ENCODE assay signal across 22 cellular contexts in the genomic region with DNA sequence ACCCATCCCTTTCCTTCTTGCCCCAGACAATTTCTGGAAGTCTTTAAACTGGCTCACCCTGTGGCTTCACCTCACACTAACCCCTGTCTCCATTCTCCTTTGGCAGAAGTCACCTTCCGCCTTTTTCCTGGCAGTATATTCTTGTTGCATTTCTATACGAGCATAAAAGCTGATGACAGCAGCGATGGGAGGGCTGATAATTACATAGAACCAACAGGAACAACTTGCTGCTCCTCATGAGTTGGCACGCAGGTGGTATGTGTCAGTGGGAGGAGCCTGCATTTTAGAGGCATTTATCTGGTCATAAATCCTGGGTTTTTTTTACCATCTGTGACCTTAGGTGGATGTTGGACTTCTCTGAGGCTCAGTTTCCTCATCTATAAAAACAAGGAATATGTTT.
A peak's percentile ranks its signal among the peaks of the same experiment; 100 is the strongest.
DNase-seq lines count a peak whose midpoint lies in the region; ATAC-seq, FAIRE-seq and TF ChIP-seq lines count a peak whose summit lies in the region.
"Had no signal": no experiment of that assay in that cellular context is flagged by ENCODE, and none has a peak within 500 bp of the region (broad histone marks: within the 10 kb centered on the region; RNA-seq: fewer than 3 reads in every experiment).

No MANE protein-coding gene starts in this region.

- no peak overlapping the region for H3K4me3 ChIP-seq in bronchial epithelial cell (ENCODE audit: low read depth, low read length)
- H3K4me3 ChIP-seq in smooth muscle cell: no peak overlapping the region
- no peak overlapping the region for H3K4me3 ChIP-seq in tibial artery
- no peak overlapping the region for H3K4me3 ChIP-seq in BE2C (ENCODE audit: low read depth, low read length)
- H3K4me3 ChIP-seq: BLaER1 treated with 17β-estradiol and CSF1 and Interleukin-3, amounts not matched to agents 10 nM and 100 nM had no signal

- ATAC-seq in HG02571 (IDR thresholded peaks at IDR 0.05; ENCODE audit: unreplicated experiment): no peak
- ATAC-seq: activated naive CD8-positive, alpha-beta T cell treated with anti-CD3 and anti-CD28 coated beads, Interleukin-2, amount 50 U/mL, for 24 hours; T-cell had no signal

- intact Hi-C loops in tibial artery (cut with DNase I; ENCODE audit: low total_unique reads): no loop called here

- DNase-seq in SHP77 (lab: John Stamatoyannopoulos, UW): peak; percentile 25 to 41
- DNase-seq in SHP77 treated with DMSO at 0.1 percent for 48 hours (lab: John Stamatoyannopoulos, UW): no peak
- peak; percentile 73 for DNase-seq in NCI-H146 (lab: John Stamatoyannopoulos, UW)
- DNase-seq in bronchial epithelial cell (ENCODE audit: low read depth): peak; percentile 22
- no peak for DNase-seq in smooth muscle cell (lab: John Stamatoyannopoulos, UW; ENCODE audit: unreplicated experiment)
- DNase-seq in tibial artery: no peak
- no peak for DNase-seq in BE2C
- DNase-seq: activated CD4-positive, alpha-beta T cell treated with anti-CD3 and anti-CD28 coated beads for 4 hours; activated naive CD8-positive, alpha-beta T cell treated with anti-CD3 and anti-CD28 coated beads, Interleukin-2, amount 50 U/mL, for 24 hours; cortex of kidney; foreskin fibroblast; HFFc6; hippocampal formation; NCI-H1436 treated with DMSO at 0.1 percent for 48 hours; nucleus accumbens; retina; stimulated activated CD4-positive, alpha-beta T cell treated with anti-CD3 and anti-CD28 coated beads, Interleukin-4, amount 100 ng/mL, for 4 hours; T-cell had no signal

- H3K9me3 ChIP-seq in smooth muscle cell (replicated peaks; ENCODE audit: low read depth) (no peaks in the 10 kb centered on the region), tibial artery (no peaks in the 10 kb centered on the region), BE2C (no peaks in the 10 kb centered on the region)
- H3K9me3 ChIP-seq: BLaER1 treated with 17β-estradiol and CSF1 and Interleukin-3, amounts not matched to agents 10 nM and 100 nM had no signal

- TF ChIP-seq CTCF in bronchial epithelial cell (IDR thresholded peaks at IDR 0.05; ENCODE audit: insufficient read depth, low read length, severe bottlenecking): no peak
- no peak for TF ChIP-seq CTCF in smooth muscle cell (IDR thresholded peaks at IDR 0.05; ENCODE audit: borderline replicate concordance, insufficient read depth, poor library complexity, severe bottlenecking)
- no peak for TF ChIP-seq CTCF in tibial artery (IDR thresholded peaks at IDR 0.05)
- no peak for TF ChIP-seq CTCF in BE2C (IDR thresholded peaks at IDR 0.05; ENCODE audit: low read depth, low read length)

- H4K20me1 ChIP-seq in smooth muscle cell (ENCODE audit: low read depth): no peaks in the 10 kb centered on the region
- H4K20me1 ChIP-seq: BLaER1 treated with 17β-estradiol and CSF1 and Interleukin-3, amounts not matched to agents 10 nM and 100 nM had no signal

- no peak overlapping the region for H3K4me2 ChIP-seq in smooth muscle cell
- H3K4me2 ChIP-seq: BLaER1 treated with 17β-estradiol and CSF1 and Interleukin-3, amounts not matched to agents 10 nM and 100 nM had no signal

- no peaks in the 10 kb centered on the region for H3K4me1 ChIP-seq in smooth muscle cell (ENCODE audit: low read depth)
- no peaks in the 10 kb centered on the region for H3K4me1 ChIP-seq in tibial artery
- peaks cover 21% of the 10 kb centered on the region for H3K4me1 ChIP-seq in BE2C
- H3K4me1 ChIP-seq: BLaER1 treated with 17β-estradiol and CSF1 and Interleukin-3, amounts not matched to agents 10 nM and 100 nM had no signal

- H3K9ac ChIP-seq in smooth muscle cell (ENCODE audit: low read depth): no peak overlapping the region
- H3K9ac ChIP-seq: BLaER1 treated with 17β-estradiol and CSF1 and Interleukin-3, amounts not matched to agents 10 nM and 100 nM had no signal

- WGBS in smooth muscle cell (ENCODE audit: low lambda C conversion rate): 71% methylated on average over 4 of the region's 4 CpGs

- H3K27me3 ChIP-seq in bronchial epithelial cell (ENCODE audit: control insufficient read depth, insufficient read depth, low read length): no peaks in the 10 kb centered on the region
- no peaks in the 10 kb centered on the region for H3K27me3 ChIP-seq in smooth muscle cell (ENCODE audit: low read depth)
- peaks cover 0 to 4% of the 10 kb centered on the region in 2 donors for H3K27me3 ChIP-seq in tibial artery
- H3K27me3 ChIP-seq in BE2C: no peaks in the 10 kb centered on the region
- H3K27me3 ChIP-seq: BLaER1 treated with 17β-estradiol and CSF1 and Interleukin-3, amounts not matched to agents 10 nM and 100 nM had no signal

- no peak overlapping the region for H2AFZ ChIP-seq in smooth muscle cell (ENCODE audit: low read depth)

- H3F3A ChIP-seq in smooth muscle cell (ENCODE audit: low read depth): no peaks in the 10 kb centered on the region

- H3K27ac ChIP-seq in smooth muscle cell (ENCODE audit: low read depth) (peak overlapping the region; percentile 30), tibial artery (no peak overlapping the region)
- H3K27ac ChIP-seq: BLaER1 treated with 17β-estradiol and CSF1 and Interleukin-3, amounts not matched to agents 10 nM and 100 nM had no signal

- no peak for FAIRE-seq in bronchial epithelial cell (lab: Jason Lieb, UNC)
- FAIRE-seq: D721Med, islet of Langerhans had no signal

- H3K79me2 ChIP-seq in smooth muscle cell (ENCODE audit: low read depth): no peaks in the 10 kb centered on the region

- no peaks in the 10 kb centered on the region for H3K36me3 ChIP-seq in bronchial epithelial cell (ENCODE audit: control insufficient read depth, insufficient read depth, low read length)
- no peaks in the 10 kb centered on the region for H3K36me3 ChIP-seq in smooth muscle cell (ENCODE audit: low read depth)
- H3K36me3 ChIP-seq in tibial artery: no peaks in the 10 kb centered on the region
- H3K36me3 ChIP-seq in BE2C: no peaks in the 10 kb centered on the region
- H3K36me3 ChIP-seq: BLaER1 treated with 17β-estradiol and CSF1 and Interleukin-3, amounts not matched to agents 10 nM and 100 nM had no signal

Comparison
In these comparisons a context has a peak if more than half of its experiments do, and no peak if none do; other contexts are left out.
1. DNase-seq: peak in SHP77 (2 of 2), NCI-H146 (single experiment) and bronchial epithelial cell (single experiment); none in SHP77 treated with DMSO at 0.1 percent for 48 hours (single experiment), smooth muscle cell (single experiment), tibial artery (0 of 2) and BE2C (single experiment).